1 cellular context compared by ENCODE assay signal in genomic region chr2:121170577-121170976, GRCh38.
"Had no signal": no experiment of that assay in that cellular context is flagged by ENCODE, and none has a peak within 500 bp of the region (broad histone marks: within the 10 kb centered on the region; RNA-seq: fewer than 3 reads in every experiment).

No MANE protein-coding gene starts in this region.

- H3K9me3 ChIP-seq: MG63 had no signal

- H3K36me3 ChIP-seq: MG63 had no signal

- H3K4me3 ChIP-seq: MG63 had no signal
